ENCODE assay signal across 1 cellular context in genomic region chr15:56794923-56795329, GRCh38.
TF ChIP-seq lines count a peak whose summit lies in the region.

No MANE protein-coding gene starts in this region.

TF ChIP-seq in K562, 482 proteins besides CTCF, POLR2A, EP300 and RAD21 (continued from another document):
- TF ChIP-seq ATF3 (IDR thresholded peaks at IDR 0.05) (0 out of 2 replicates have a peak, but pooled peaks have one; percentile 16), ATF3 (CRISPR knock-in tag; conservative IDR thresholded peaks at IDR 0.05) (no peak), CEBPG (CRISPR knock-in tag; IDR thresholded peaks at IDR 0.05) (peak; percentile 43; the same call in 1 of the 2 replicates), CEBPG (tag; conservative IDR thresholded peaks at IDR 0.05 in 1 of 2, IDR thresholded peaks at IDR 0.05 in 1 of 2) (peak in 1 of 2 experiments; percentile 42; a peak in 1 of 4 replicates), RBM34 (IDR thresholded peaks at IDR 0.05; ENCODE audit: borderline replicate concordance, insufficient read depth, low read length) (no peak), ZNF280B (CRISPR knock-in tag; IDR thresholded peaks at IDR 0.05) (no peak), CHAMP1 (IDR thresholded peaks at IDR 0.05) (no peak), MYC (IDR thresholded peaks at IDR 0.05; ENCODE audit: low read depth, low read length) (no peak), MYC (CRISPR knock-in tag; IDR thresholded peaks at IDR 0.05; ENCODE audit: borderline replicate concordance, low read depth) (no peak)
